1 cellular context compared by ENCODE assay signal in genomic region chr20:17614812-17615644, GRCh38.
TF ChIP-seq lines count a peak whose summit lies in the region.

No MANE protein-coding gene starts in this region.

TF ChIP-seq in SK-N-SH, 30 proteins besides CTCF, POLR2A, EP300 and RAD21 (continued from another document):
- TF ChIP-seq SIN3A (IDR thresholded peaks at IDR 0.05; ENCODE audit: borderline replicate concordance, low read depth, low read length): no peak
- TF ChIP-seq FOXJ3 (CRISPR knock-in tag; IDR thresholded peaks at IDR 0.05): no peak
- TF ChIP-seq YY1 (IDR thresholded peaks at IDR 0.05; ENCODE audit: low read depth): no peak
- no peak for TF ChIP-seq CHD2 (IDR thresholded peaks at IDR 0.05; ENCODE audit: low read length, partially characterized antibody)
- no peak for TF ChIP-seq IRF3 (IDR thresholded peaks at IDR 0.05; ENCODE audit: low read depth, low read length)
- TF ChIP-seq JUND (IDR thresholded peaks at IDR 0.05): no peak
- no peak for TF ChIP-seq FOSL2 (IDR thresholded peaks at IDR 0.05; ENCODE audit: borderline replicate concordance, low read depth)
